15 cellular contexts compared by ENCODE assay signal in genomic region chr20:57662313-57663240, GRCh38. TPM values are rescaled to one million over a fixed set of nuclear protein-coding genes. Genes with fewer than 3 reads are reported as not detected.
DNase-seq lines count a peak whose midpoint lies in the region; ATAC-seq and TF ChIP-seq lines count a peak whose summit lies in the region.
"Had no signal": no experiment of that assay in that cellular context is flagged by ENCODE, and none has a peak within 500 bp of the region (broad histone marks: within the 10 kb centered on the region; RNA-seq: fewer than 3 reads in every experiment).

No MANE protein-coding gene starts in this region.

- no peak overlapping the region for H3K23ac ChIP-seq in H9 (ENCODE audit: insufficient read length, low read depth, low read length)

- no peak for TF ChIP-seq POLR2A in sigmoid colon (IDR thresholded peaks at IDR 0.05)

- H4K20me1 ChIP-seq in H9 (ENCODE audit: control insufficient read depth, insufficient read depth, insufficient read length) = no peaks in the 10 kb centered on the region

- H2AK5ac ChIP-seq in H9 (ENCODE audit: insufficient read length, low read length) = no peak overlapping the region

- no peaks in the 10 kb centered on the region for H3K79me1 ChIP-seq in H9 (ENCODE audit: insufficient read depth, low read depth, low read length, poor library complexity, severe bottlenecking)

- H3K18ac ChIP-seq in H9 (ENCODE audit: insufficient read length, low read depth, low read length) = no peak overlapping the region

- ATAC-seq in left cardiac atrium = no peak
- ATAC-seq in HG02981 (IDR thresholded peaks at IDR 0.05; ENCODE audit: unreplicated experiment) = no peak
- no peak for ATAC-seq in GM18867 (IDR thresholded peaks at IDR 0.05; ENCODE audit: unreplicated experiment)
- ATAC-seq: stimulated activated naive CD8-positive, alpha-beta T cell treated with anti-CD3 and anti-CD28 coated beads, Interleukin-15, amount 100 ng/mL, for 72 hours had no signal

- no peak overlapping the region for H3K4me2 ChIP-seq in H9 (ENCODE audit: insufficient read depth, insufficient read length, low read length)

- peaks cover 33 to 40% of the 10 kb centered on the region in 2 experiments for H3K4me1 Mint-ChIP-seq in H9

- DNase-seq in COLO829 (ENCODE audit: low spot score) (peak; percentile 52), H9 (peak; percentile 38), left cardiac atrium (peak; percentile 17), sigmoid colon (peak; percentile 63), NCI-H526 (lab: John Stamatoyannopoulos, UW) (no peak)
- DNase-seq: effector CD8-positive, alpha-beta T cell; foreskin fibroblast; NCI-H1436 treated with DMSO at 0.1 percent for 48 hours; NCI-H69; stimulated activated naive CD8-positive, alpha-beta T cell treated with anti-CD3 and anti-CD28 coated beads, Interleukin-15, amount 100 ng/mL, for 72 hours had no signal

- no CpG with 5 or more reads among the region's 28 CpGs for WGBS in H9 (ENCODE audit: extremely low coverage, insufficient read length, low lambda C conversion rate)
- 85 to 87% methylated on average over 28 of the region's 28 CpGs for WGBS in sigmoid colon, 2 donors

- no peak overlapping the region for H3K4me3 Mint-ChIP-seq in H9
- H3K4me3 Mint-ChIP-seq: stimulated activated naive CD8-positive, alpha-beta T cell treated with anti-CD3 and anti-CD28 coated beads, Interleukin-15, amount 100 ng/mL, for 72 hours had no signal

- no peak overlapping the region; the same call in 1 of the 2 replicates for H3K14ac ChIP-seq in H9 (ENCODE audit: insufficient read depth, low read length)

- H3K56ac ChIP-seq in H9 (ENCODE audit: insufficient read length, low read depth, low read length) = no peak overlapping the region

- no peak overlapping the region for H2BK120ac ChIP-seq in H9 (ENCODE audit: low read depth, low read length, poor library complexity, severe bottlenecking)

- no peak for TF ChIP-seq EP300 in sigmoid colon (IDR thresholded peaks at IDR 0.05)

- no peak overlapping the region for H3K4ac ChIP-seq in H9 (ENCODE audit: low read depth, low read length)

- H3T11ph ChIP-seq in H9 (ENCODE audit: low read length) = no peak overlapping the region

- H3K9me3 Mint-ChIP-seq in H9 = no peaks in the 10 kb centered on the region

- H3K79me2 ChIP-seq in H9 (ENCODE audit: insufficient read depth, low read length) = peaks cover 11% of the 10 kb centered on the region; the same call in 1 of the 2 replicates

- H2BK15ac ChIP-seq in H9 (ENCODE audit: low read depth, low read length) = no peak overlapping the region

- no peak overlapping the region for H2BK5ac ChIP-seq in H9 (ENCODE audit: insufficient read length, low read length)

- no peak overlapping the region for H4K5ac ChIP-seq in H9 (ENCODE audit: insufficient read length, low read depth, low read length)

- no peaks in the 10 kb centered on the region for H3K23me2 ChIP-seq in H9 (ENCODE audit: insufficient read length, low read depth, low read length, poor library complexity, severe bottlenecking)

- H3K27me3 ChIP-seq in H9 (ENCODE audit: insufficient read depth, low read length) (no peaks in the 10 kb centered on the region), sigmoid colon (no peaks in the 10 kb centered on the region)

- H3K36me3 Mint-ChIP-seq in H9 (ENCODE audit: insufficient read depth in 1 of 3, low read depth in 3 of 3) = peaks cover 9 to 24% (median 16%) of the 10 kb centered on the region in 3 experiments; a peak in 6 of 7 replicates

- no peaks in the 10 kb centered on the region for H3K27me3 Mint-ChIP-seq in H9 (ENCODE audit: low read depth)
- H3K27me3 Mint-ChIP-seq: stimulated activated naive CD8-positive, alpha-beta T cell treated with anti-CD3 and anti-CD28 coated beads, Interleukin-15, amount 100 ng/mL, for 72 hours had no signal

- H3K27ac ChIP-seq in H9 (ENCODE audit: insufficient read length, low read depth, low read length) (no peak overlapping the region), sigmoid colon (peak overlapping the region in 1 of 4 donors; percentile 18)

- H3K27ac Mint-ChIP-seq in H9 = peak overlapping the region in 2 of 3 experiments; percentile 65 to 90; a peak in 2 of 7 replicates
- H3K27ac Mint-ChIP-seq: stimulated activated naive CD8-positive, alpha-beta T cell treated with anti-CD3 and anti-CD28 coated beads, Interleukin-15, amount 100 ng/mL, for 72 hours had no signal

- no peak overlapping the region for H3K9ac ChIP-seq in H9 (ENCODE audit: extremely low read depth, insufficient read length, low read length)

- H2BK12ac ChIP-seq in H9 (ENCODE audit: insufficient read length, low read depth, low read length) = no peak overlapping the region

- no peak overlapping the region for H3K4me3 ChIP-seq in sigmoid colon

- H3K9me3 ChIP-seq in H9 (ENCODE audit: control insufficient read depth, low read depth, low read length) (no peaks in the 10 kb centered on the region), sigmoid colon (no peaks in the 10 kb centered on the region)
- H3K9me3 ChIP-seq: Caco-2 had no signal

- H3K4me1 ChIP-seq in H9 (ENCODE audit: insufficient read depth, low read length) (no peaks in the 10 kb centered on the region; the same call in 1 of the 2 replicates), sigmoid colon (peaks cover 0 to 6% (median 0%) of the 10 kb centered on the region in 4 donors)
- H3K4me1 ChIP-seq: Caco-2 had no signal

- H2BK20ac ChIP-seq in H9 (ENCODE audit: low read depth, low read length, poor library complexity, severe bottlenecking) = no peak overlapping the region

- intact Hi-C loops in left cardiac atrium (cut with DNase I) = no loop called here
- intact Hi-C loops in sigmoid colon (cut with DNase I) = no loop called here

- no peak overlapping the region for H4K91ac ChIP-seq in H9 (ENCODE audit: insufficient read length, low read depth, low read length)

- no peak overlapping the region for H2AFZ ChIP-seq in H9 (ENCODE audit: low read length)

- no peak overlapping the region for H4K8ac ChIP-seq in H9 (replicated peaks; ENCODE audit: insufficient read length, low read depth, low read length)

- H3K36me3 ChIP-seq in sigmoid colon = peaks cover 0 to 14% (median 4%) of the 10 kb centered on the region in 4 donors

- TF ChIP-seq CTCF in H9 (conservative IDR thresholded peaks at IDR 0.05) (no peak), sigmoid colon (IDR thresholded peaks at IDR 0.05) (no peak)

RNA-seq across cellular contexts. Expression of gene ZBP1, which starts 42.4 kb away (rescaled TPM):
- total RNA-seq in H9 (2021) (not detected in 2 replicates), left cardiac atrium (under 1 TPM in 1 of 2 donors, not detected in 1; 0.47 TPM), sigmoid colon (under 1 TPM in 2 of 4 donors, not detected in 2; 0.36 to 0.49 TPM)
- 10 to 100 TPM in 1 of 3 donors, 1 to 10 TPM in 2; 1.2 to 17.2 (median 5.3) TPM for polyA plus RNA-seq in sigmoid colon
- total RNA-seq: astrocyte, Caco-2, renal cortical epithelial cell had no signal

RNA-seq across cellular contexts. Expression of gene PMEPA1, which starts 47.2 kb away (rescaled TPM):
- total RNA-seq in H9 (2021) (34.6 and 35.7 TPM in 2 replicates), left cardiac atrium (10 to 100 TPM; 28.3 to 60.3 TPM), sigmoid colon (10 to 100 TPM in 1 of 4 donors, 1 to 10 TPM in 3; 3.9 to 23.3 (median 7.5) TPM)
- polyA plus RNA-seq in sigmoid colon = 10 to 100 TPM in 1 of 3 donors, 1 to 10 TPM in 2; 3.6 to 16.8 (median 6.5) TPM

Comparison
In these comparisons a context has a peak if more than half of its experiments do, and no peak if none do; other contexts are left out.
1. DNase-seq: peak in COLO829 (single experiment), H9 (single experiment), left cardiac atrium (single experiment) and sigmoid colon (single experiment); none in NCI-H526 (0 of 2).